8 cellular contexts compared by ENCODE assay signal in the genomic region with DNA sequence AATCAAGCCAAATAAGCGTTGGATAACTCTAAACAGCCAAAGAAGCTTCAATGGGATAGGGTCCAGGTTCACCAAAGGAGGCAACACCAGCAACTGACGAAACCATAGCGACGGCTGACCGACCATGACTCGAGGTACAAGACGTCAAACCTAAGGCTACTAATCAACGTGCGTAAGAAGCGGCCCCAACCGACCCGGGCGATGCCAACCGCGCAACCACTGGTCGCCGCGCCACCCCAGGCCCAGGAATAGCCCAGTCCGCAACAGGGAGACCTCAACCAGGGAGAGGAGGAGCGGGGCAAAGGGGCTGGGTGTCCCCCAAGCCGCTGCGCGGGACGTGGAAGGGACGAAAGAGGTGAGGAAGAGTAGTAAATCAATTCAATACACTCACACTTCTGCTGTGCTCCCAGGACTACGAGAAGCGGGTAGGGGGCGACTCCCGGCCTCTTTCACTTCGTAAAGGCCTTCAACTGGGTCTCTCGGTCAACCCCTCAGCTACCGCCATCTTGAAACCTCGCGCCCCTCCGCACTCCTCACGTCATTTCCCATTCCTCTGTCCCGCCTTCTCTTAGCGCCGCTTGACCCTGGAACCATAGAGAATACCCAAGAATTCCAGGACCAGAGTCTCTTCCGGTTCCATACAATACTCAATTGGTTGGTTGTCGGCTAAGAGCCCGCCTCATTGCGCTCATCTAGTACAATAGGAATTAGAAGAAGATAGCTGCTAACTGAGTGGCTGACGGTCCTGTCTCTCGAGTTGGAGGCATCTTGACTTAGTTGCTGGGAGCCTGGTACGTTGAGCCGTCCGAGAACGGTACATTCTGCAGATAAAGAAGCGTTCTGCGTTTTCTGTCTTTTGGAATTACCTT.
DNase-seq lines count a peak whose midpoint lies in the region; ATAC-seq and TF ChIP-seq lines count a peak whose summit lies in the region.

A gene with protein sequence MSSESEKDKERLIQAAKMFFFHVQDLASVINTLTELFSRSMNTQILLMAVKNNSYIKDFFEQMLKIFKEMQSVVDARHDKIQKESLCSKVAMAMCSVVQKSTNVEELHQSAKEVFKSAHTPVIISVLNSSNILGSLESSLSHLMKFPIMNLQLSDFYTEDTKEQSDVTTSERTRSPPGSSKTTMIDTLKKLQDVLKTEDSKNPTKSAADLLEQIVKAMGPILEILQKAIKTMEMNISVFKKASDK (plus strand): TSS at position 710 of the 869 bp plus-strand sequence. CDS start 19,266 bp downstream, outside the sequence.
A gene (minus strand): TSS at position 518 of the 869 bp plus-strand sequence. CDS start 2,095 bp downstream, outside the sequence.

- H3K27ac ChIP-seq in coronary artery = peak within 1 kb of the TSS; percentile 95 to 96
- peak within 1 kb of the TSS; percentile 74 for H3K27ac ChIP-seq in layer of hippocampus (ENCODE audit: low read depth, low read length)

- no peaks in the 10 kb centered on the region for H3K27me3 ChIP-seq in layer of hippocampus (ENCODE audit: control insufficient read depth, insufficient read depth, low read length)

- DNase-seq in C1 segment of cervical spinal cord (lab: John Stamatoyannopoulos, UW) = peak; percentile 24 to 99 (median 88)
- DNase-seq in NCI-H524 treated with DMSO at 0.1 percent for 48 hours (lab: John Stamatoyannopoulos, UW) = peak; percentile 96
- peak; percentile 91 for DNase-seq in activated CD4-positive, alpha-beta T cell treated with anti-CD3 and anti-CD28 coated beads for 48 hours
- peak; percentile 97 for DNase-seq in coronary artery (ENCODE audit: low spot score)
- peak; percentile 64 to 77 (median 74) for DNase-seq in stimulated activated CD4-positive, alpha-beta T cell treated with anti-CD3 and anti-CD28 coated beads, Interleukin-1b, Interleukin-23, amount 100 ng/mL, for 24 hours (ENCODE audit: low read depth in 4 of 4, low spot score in 1 of 4)

- H3K4me3 ChIP-seq in coronary artery = peak within 1 kb of the TSS; percentile 94

- no peak for TF ChIP-seq CTCF in coronary artery (IDR thresholded peaks at IDR 0.05)

- peak; percentile 100 for ATAC-seq in GM19328 (IDR thresholded peaks at IDR 0.05; ENCODE audit: unreplicated experiment)
- peak; percentile 99 for ATAC-seq in HG03460 (IDR thresholded peaks at IDR 0.05; ENCODE audit: unreplicated experiment)

Comparison
In these comparisons a context has a peak if more than half of its experiments do, and no peak if none do; other contexts are left out.
1. Peak in every context shown above with its lines: DNase-seq, ATAC-seq, H3K4me3 ChIP-seq and H3K27ac ChIP-seq.